In the genomic region with DNA sequence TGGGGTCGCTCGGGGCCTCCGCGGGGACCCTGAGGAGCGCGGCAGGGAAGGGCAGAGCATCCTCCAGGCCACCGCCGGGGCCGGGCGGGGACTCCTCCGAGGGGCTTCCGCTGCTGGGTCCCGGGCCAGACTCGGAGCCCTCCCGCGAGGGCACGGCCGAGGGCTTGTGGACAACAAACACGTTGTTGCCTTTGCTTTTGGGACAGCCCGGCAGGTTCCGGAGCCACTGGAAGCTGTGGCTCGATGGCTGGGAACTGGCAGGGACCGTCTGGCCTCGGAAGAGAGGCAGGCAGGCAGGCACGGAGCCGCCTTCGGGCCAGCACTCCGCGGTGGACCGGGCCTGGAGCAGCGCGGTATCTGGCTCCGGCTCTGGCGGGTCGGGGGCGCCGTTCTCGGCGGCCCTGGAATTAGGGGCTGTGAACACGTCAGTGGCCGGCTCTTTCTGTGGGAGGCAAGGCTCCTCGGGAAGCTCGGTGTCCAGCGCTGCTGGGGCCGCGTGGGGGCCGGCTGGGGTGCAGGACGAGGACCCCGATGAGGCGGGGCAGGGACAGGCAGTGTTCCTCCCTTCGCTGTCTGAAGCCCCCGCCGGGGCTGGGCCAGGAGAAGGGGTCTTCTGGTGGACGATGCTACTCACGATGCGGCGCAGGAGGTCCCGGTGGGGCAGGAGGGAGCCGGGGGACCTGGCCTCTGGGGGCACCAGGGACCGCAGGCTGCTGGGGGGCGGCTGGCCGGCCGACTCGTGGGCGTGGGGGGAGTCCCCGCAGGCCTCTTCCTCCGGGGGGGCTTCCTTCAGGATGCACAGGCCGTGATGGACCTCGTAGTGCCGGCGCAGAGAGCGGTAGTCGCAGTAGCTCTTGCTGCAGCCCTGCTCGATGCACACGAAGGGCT, we compare ENCODE assay signal across 1 cellular context.
TF ChIP-seq lines count a peak whose summit lies in the region.

No MANE protein-coding gene starts in this region.

TF ChIP-seq in GM23338, 12 proteins besides CTCF, POLR2A, EP300 and RAD21:
- no peak for TF ChIP-seq ZNF114 (CRISPR knock-in tag; IDR thresholded peaks at IDR 0.05)
- TF ChIP-seq STAT1 (IDR thresholded peaks at IDR 0.05; ENCODE audit: unreplicated experiment): no peak
- no peak for TF ChIP-seq EZH2 (IDR thresholded peaks at IDR 0.05; ENCODE audit: low read depth, unreplicated experiment)
- no peak for TF ChIP-seq EZH2phosphoT487 (IDR thresholded peaks at IDR 0.05; ENCODE audit: unreplicated experiment)
- TF ChIP-seq ETS1 (IDR thresholded peaks at IDR 0.05): no peak
- TF ChIP-seq ZNF331 (CRISPR knock-in tag; IDR thresholded peaks at IDR 0.05; ENCODE audit: low read depth): no peak
- no peak for TF ChIP-seq ZNF462 (CRISPR knock-in tag; IDR thresholded peaks at IDR 0.05)
- no peak for TF ChIP-seq NANOG (IDR thresholded peaks at IDR 0.05; ENCODE audit: borderline replicate concordance)
- no peak for TF ChIP-seq POLR2AphosphoS5 (IDR thresholded peaks at IDR 0.05; ENCODE audit: low read depth)
- TF ChIP-seq JUNB (IDR thresholded peaks at IDR 0.05; ENCODE audit: unreplicated experiment): no peak
- no peak for TF ChIP-seq REST (IDR thresholded peaks at IDR 0.05; ENCODE audit: unreplicated experiment)
- TF ChIP-seq CREB1 (CRISPR knock-in tag; IDR thresholded peaks at IDR 0.05; ENCODE audit: low read depth): no peak
